Comparison of ENCODE assay signal across 1 cellular context in the genomic region with DNA sequence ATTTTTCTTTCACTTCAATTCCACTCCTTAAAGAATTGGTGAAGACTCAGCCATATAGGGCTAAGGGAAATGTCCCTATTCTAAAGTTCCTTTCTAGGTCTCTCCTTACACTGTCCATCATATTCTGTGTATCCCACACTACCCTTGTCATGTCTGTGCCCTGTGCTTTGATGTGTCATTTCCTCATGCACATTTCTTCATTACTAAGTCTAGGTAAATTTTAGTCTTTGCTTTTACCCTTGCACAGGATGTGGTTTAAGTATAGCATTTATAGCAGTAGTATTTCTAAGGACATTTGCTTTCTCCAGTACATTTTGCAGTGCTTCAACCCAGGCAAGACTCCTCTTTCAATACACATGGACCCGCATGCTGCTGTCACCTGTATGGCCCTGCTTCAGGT.
TF ChIP-seq lines count a peak whose summit lies in the region.

No MANE protein-coding gene starts in this region.

TF ChIP-seq in GM23338, 12 proteins besides CTCF, POLR2A, EP300 and RAD21 (continued from another document):
- no peak for TF ChIP-seq ZNF462 (CRISPR knock-in tag; IDR thresholded peaks at IDR 0.05)
